In genomic region chr2:70516596-70516995, GRCh38 we compare ENCODE assay signal across 10 cellular contexts. TPM values are rescaled to one million over a fixed set of nuclear protein-coding genes. Genes with fewer than 3 reads are reported as not detected.
DNase-seq lines count a peak whose midpoint lies in the region; ATAC-seq and TF ChIP-seq lines count a peak whose summit lies in the region.
"Had no signal": no experiment of that assay in that cellular context is flagged by ENCODE, and none has a peak within 500 bp of the region (broad histone marks: within the 10 kb centered on the region; RNA-seq: fewer than 3 reads in every experiment).

No MANE protein-coding gene starts in this region.

- peak; percentile 34 for DNase-seq in activated naive CD4-positive, alpha-beta T cell treated with anti-CD3 and anti-CD28 coated beads for 36 hours
- no peak for DNase-seq in activated naive CD4-positive, alpha-beta T cell treated with anti-CD3 and anti-CD28 coated beads, Interleukin-2, amount 50 U/mL, for 16 hours
- DNase-seq in OCI-LY7 (ENCODE audit: low spot score) (peak; percentile 55), KG1 (lab: John Stamatoyannopoulos, UW) (no peak), sigmoid colon (no peak)
- peak; percentile 20 for DNase-seq in stimulated activated naive B cell treated with anti-CD40 and anti-IgM and Interleukin-4, amounts not matched to agents 10 μg/mL and 1 μg/mL and 100 μg/mL, for 72 hours

- TF ChIP-seq EP300 in gastroesophageal sphincter (IDR thresholded peaks at IDR 0.05) (no peak), sigmoid colon (IDR thresholded peaks at IDR 0.05) (no peak)

- H3K9me3 ChIP-seq in OCI-LY7 (ENCODE audit: low read length) (no peaks in the 10 kb centered on the region), gastroesophageal sphincter (no peaks in the 10 kb centered on the region), sigmoid colon (no peaks in the 10 kb centered on the region)
- H3K9me3 ChIP-seq: BLaER1 had no signal

- H3K36me3 Mint-ChIP-seq in activated naive CD4-positive, alpha-beta T cell treated with anti-CD3 and anti-CD28 coated beads for 36 hours (ENCODE audit: low read depth): no peaks in the 10 kb centered on the region
- no peaks in the 10 kb centered on the region for H3K36me3 Mint-ChIP-seq in stimulated activated naive B cell treated with anti-CD40 and anti-IgM and Interleukin-4, amounts not matched to agents 10 μg/mL and 1 μg/mL and 100 μg/mL, for 72 hours

- H3K4me2 ChIP-seq in OCI-LY7 (ENCODE audit: low read length): peak overlapping the region; percentile 49
- H3K4me2 ChIP-seq: BLaER1 had no signal

- no peaks in the 10 kb centered on the region for H3K27me3 Mint-ChIP-seq in activated naive CD4-positive, alpha-beta T cell treated with anti-CD3 and anti-CD28 coated beads for 36 hours (ENCODE audit: low read depth)
- H3K27me3 Mint-ChIP-seq in stimulated activated naive B cell treated with anti-CD40 and anti-IgM and Interleukin-4, amounts not matched to agents 10 μg/mL and 1 μg/mL and 100 μg/mL, for 72 hours: peaks cover 8% of the 10 kb centered on the region in 2 donors

- H3K79me2 ChIP-seq in OCI-LY7 (ENCODE audit: insufficient read depth, low read depth, low read length): no peaks in the 10 kb centered on the region

- intact Hi-C loops in activated naive CD4-positive, alpha-beta T cell treated with anti-CD3 and anti-CD28 coated beads for 36 hours (cut with micrococcal nuclease): no loop called here
- intact Hi-C loops in OCI-LY7 (cut with micrococcal nuclease; ENCODE audit: unreplicated experiment): no loop called here
- intact Hi-C loops in sigmoid colon (cut with DNase I): no loop called here

- peaks cover 11% of the 10 kb centered on the region for H3K4me1 Mint-ChIP-seq in activated naive CD4-positive, alpha-beta T cell treated with anti-CD3 and anti-CD28 coated beads for 36 hours (ENCODE audit: low read depth)
- H3K4me1 Mint-ChIP-seq in stimulated activated naive B cell treated with anti-CD40 and anti-IgM and Interleukin-4, amounts not matched to agents 10 μg/mL and 1 μg/mL and 100 μg/mL, for 72 hours: peaks cover 5 to 8% of the 10 kb centered on the region in 2 donors

- POLR2A ChIA-PET in OCI-LY7 (lab: Charles Lee): interaction anchor here (0.7 kb wide), 1 partner anchor 13 kb away, joined by 3 read pairs; no protein-coding TSS in a partner anchor

- peak overlapping the region; percentile 14; the same call in 1 of the 2 replicates for H2AFZ ChIP-seq in OCI-LY7 (ENCODE audit: low read length)

- H3K4me3 ChIP-seq in OCI-LY7 (ENCODE audit: low read depth, low read length, poor library complexity, severe bottlenecking) (no peak overlapping the region), gastroesophageal sphincter (no peak overlapping the region), sigmoid colon (no peak overlapping the region)
- H3K4me3 ChIP-seq: BLaER1 had no signal

- H3K27ac ChIP-seq in OCI-LY7 (ENCODE audit: low read depth, low read length, poor library complexity, severe bottlenecking) (no peak overlapping the region), gastroesophageal sphincter (no peak overlapping the region), sigmoid colon (no peak overlapping the region)
- H3K27ac ChIP-seq: BLaER1 had no signal

- TF ChIP-seq CTCF in OCI-LY7 (conservative IDR thresholded peaks at IDR 0.05; ENCODE audit: low read length): no peak
- no peak for TF ChIP-seq CTCF in gastroesophageal sphincter (IDR thresholded peaks at IDR 0.05)
- TF ChIP-seq CTCF in sigmoid colon (IDR thresholded peaks at IDR 0.05): no peak

- H3K36me3 ChIP-seq in OCI-LY7 (ENCODE audit: insufficient read depth, low read length): no peaks in the 10 kb centered on the region
- H3K36me3 ChIP-seq in gastroesophageal sphincter: no peaks in the 10 kb centered on the region
- no peaks in the 10 kb centered on the region for H3K36me3 ChIP-seq in sigmoid colon
- H3K36me3 ChIP-seq: BLaER1 had no signal

- no peaks in the 10 kb centered on the region for H4K20me1 ChIP-seq in OCI-LY7 (ENCODE audit: insufficient read depth, low read length)
- H4K20me1 ChIP-seq: BLaER1 had no signal

- TF ChIP-seq POLR2A in gastroesophageal sphincter (IDR thresholded peaks at IDR 0.05): no peak
- TF ChIP-seq POLR2A in sigmoid colon (IDR thresholded peaks at IDR 0.05): no peak

- no peak overlapping the region for H3K4me3 Mint-ChIP-seq in activated naive CD4-positive, alpha-beta T cell treated with anti-CD3 and anti-CD28 coated beads for 36 hours
- H3K4me3 Mint-ChIP-seq in stimulated activated naive B cell treated with anti-CD40 and anti-IgM and Interleukin-4, amounts not matched to agents 10 μg/mL and 1 μg/mL and 100 μg/mL, for 72 hours: no peak overlapping the region

- no peaks in the 10 kb centered on the region for H3K9me3 Mint-ChIP-seq in activated naive CD4-positive, alpha-beta T cell treated with anti-CD3 and anti-CD28 coated beads for 36 hours
- no peaks in the 10 kb centered on the region for H3K9me3 Mint-ChIP-seq in stimulated activated naive B cell treated with anti-CD40 and anti-IgM and Interleukin-4, amounts not matched to agents 10 μg/mL and 1 μg/mL and 100 μg/mL, for 72 hours

- H3K4me1 ChIP-seq in OCI-LY7 (ENCODE audit: insufficient read depth, low read length, poor library complexity, severe bottlenecking) (peaks cover 13% of the 10 kb centered on the region), gastroesophageal sphincter (no peaks in the 10 kb centered on the region), sigmoid colon (peaks cover 0 to 8% (median 0%) of the 10 kb centered on the region in 4 donors)

- CTCF ChIA-PET in activated naive CD4-positive, alpha-beta T cell treated with anti-CD3 and anti-CD28 coated beads for 36 hours (lab: Charles Lee): no interaction called here
- CTCF ChIA-PET in OCI-LY7 (lab: Charles Lee; ENCODE audit: unreplicated experiment): no interaction called here

- no TSS peak for BruUV-seq in OCI-LY7 (replicated peaks; lab: Mats Ljungman, UMichigan)

- ATAC-seq in HG02884 (IDR thresholded peaks at IDR 0.05; ENCODE audit: unreplicated experiment) (peak; percentile 97), gastroesophageal sphincter (no peak)
- peak; percentile 91 to 96 for ATAC-seq in stimulated activated naive B cell treated with anti-CD40 and anti-IgM and Interleukin-4, amounts not matched to agents 10 μg/mL and 1 μg/mL and 100 μg/mL, for 72 hours (replicated peaks)

- H3K27me3 ChIP-seq in gastroesophageal sphincter: peaks cover 14% of the 10 kb centered on the region
- no peaks in the 10 kb centered on the region for H3K27me3 ChIP-seq in sigmoid colon
- H3K27me3 ChIP-seq: BLaER1 had no signal

- WGBS in gastroesophageal sphincter (ENCODE audit: low coverage in 1 of 2), 2 donors: 70 to 80% methylated on average over 1 to 4 of the region's 5 CpGs
- 67 to 87% methylated on average over 5 of the region's 5 CpGs for WGBS in sigmoid colon, 2 donors

- no peaks in the 10 kb centered on the region for H3K9me2 ChIP-seq in OCI-LY7 (ENCODE audit: insufficient read depth, low read length)

- peak overlapping the region; percentile 69 for H3K27ac Mint-ChIP-seq in activated naive CD4-positive, alpha-beta T cell treated with anti-CD3 and anti-CD28 coated beads for 36 hours
- H3K27ac Mint-ChIP-seq in stimulated activated naive B cell treated with anti-CD40 and anti-IgM and Interleukin-4, amounts not matched to agents 10 μg/mL and 1 μg/mL and 100 μg/mL, for 72 hours: no peak overlapping the region

RNA-seq across cellular contexts. Expression of gene TGFA, which starts 37.0 kb away (rescaled TPM):
- under 1 TPM; 0.33 to 0.64 TPM for total RNA-seq in activated naive CD4-positive, alpha-beta T cell treated with anti-CD3 and anti-CD28 coated beads for 36 hours
- not detected in 2 replicates for total RNA-seq in OCI-LY7 (2014; rRNA removed; shearing (Covaris generic))
- total RNA-seq in OCI-LY7 (2022) (not detected in 2 replicates), gastroesophageal sphincter (1 to 10 TPM in 3 of 4 donors, under 1 TPM in 1; 0.31 to 5.0 (median 1.6) TPM), sigmoid colon (1 to 10 TPM in 2 of 4 donors, under 1 TPM in 1, not detected in 1; 0.33 to 3.2 (median 1.1) TPM)
- polyA plus RNA-seq in sigmoid colon: 10 to 100 TPM in 1 of 3 donors, 1 to 10 TPM in 2; 3.0 to 12.7 (median 8.7) TPM
- total RNA-seq: fibroblast of lung had no signal

Comparison
In these comparisons a context has a peak if more than half of its experiments do, and no peak if none do; other contexts are left out.
1. DNase-seq: peak in activated naive CD4-positive, alpha-beta T cell treated with anti-CD3 and anti-CD28 coated beads for 36 hours (single experiment), OCI-LY7 (single experiment) and stimulated activated naive B cell treated with anti-CD40 and anti-IgM and Interleukin-4, amounts not matched to agents 10 μg/mL and 1 μg/mL and 100 μg/mL, for 72 hours (single experiment); none in activated naive CD4-positive, alpha-beta T cell treated with anti-CD3 and anti-CD28 coated beads, Interleukin-2, amount 50 U/mL, for 16 hours (single experiment), KG1 (single experiment) and sigmoid colon (single experiment).